Comparison of ENCODE assay signal across 31 cellular contexts in the genomic region with DNA sequence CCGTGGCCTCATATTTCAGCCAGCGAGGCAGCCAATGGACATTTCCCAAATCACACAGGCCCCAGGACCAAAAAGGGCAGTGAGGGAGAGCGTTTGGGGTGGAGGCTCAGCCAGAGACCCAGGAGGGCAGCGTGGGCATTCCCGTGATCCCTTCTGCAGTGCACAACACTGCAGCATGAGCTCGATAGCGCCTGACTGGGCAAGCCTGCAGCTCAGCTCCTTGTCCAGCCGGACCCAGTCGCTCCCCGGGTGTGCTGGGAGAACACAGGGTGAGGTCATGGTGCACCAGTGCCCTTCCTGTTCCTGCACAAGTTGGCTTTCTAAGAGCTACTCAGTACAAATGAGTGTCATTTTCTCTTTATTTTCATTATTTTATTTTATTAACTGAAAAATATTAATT. TPM values are rescaled to one million over a fixed set of nuclear protein-coding genes. Genes with fewer than 3 reads are reported as not detected.
"Had no signal": no experiment of that assay in that cellular context is flagged by ENCODE, and none has a peak within 500 bp of the region (broad histone marks: within the 10 kb centered on the region; RNA-seq: fewer than 3 reads in every experiment).

No MANE protein-coding gene starts in this region.

- H3K36me3 Mint-ChIP-seq: immature natural killer cell; memory B cell; naive B cell; natural killer cell treated with Interleukin-12 subunit alpha and Interleukin-12 subunit beta and Interleukin-15 and Interleukin-18, amount 100 ng/mL, for 72 hours; stimulated activated effector memory CD8-positive, alpha-beta T cell treated with anti-CD3 and anti-CD28 coated beads, Interleukin-12 subunit alpha, Interleukin-12 subunit beta, amount 100 ng/mL, for 72 hours had no signal

- H3K27ac Mint-ChIP-seq: immature natural killer cell; memory B cell; naive B cell; natural killer cell treated with Interleukin-12 subunit alpha and Interleukin-12 subunit beta and Interleukin-15 and Interleukin-18, amount 100 ng/mL, for 72 hours; stimulated activated effector memory CD8-positive, alpha-beta T cell treated with anti-CD3 and anti-CD28 coated beads, Interleukin-12 subunit alpha, Interleukin-12 subunit beta, amount 100 ng/mL, for 72 hours had no signal

- H3K4me1 Mint-ChIP-seq: immature natural killer cell, memory B cell, neural crest cell had no signal

- DNase-seq: cerebellar nuclear complex; dorsolateral prefrontal cortex; effector CD8-positive, alpha-beta T cell; esophagus squamous epithelium; foreskin melanocyte; glutamatergic neuron; heart right ventricle; hippocampal formation; immature natural killer cell; kidney glomerular epithelial cell; naive B cell; stimulated activated CD4-positive, alpha-beta T cell treated with anti-CD3 and anti-CD28 coated beads, Interleukin-2, amount 100 ng/mL, for 24 hours; stimulated activated CD4-positive, alpha-beta T cell treated with anti-CD3 and anti-CD28 coated beads, Interleukin-4, amount 100 ng/mL, for 24 hours; stimulated activated naive CD4-positive, alpha-beta T cell treated with Interleukin-2 at 50 U/mL for 16 hours; stomach; thyroid gland; trophoblast cell had no signal

- H3K4me3 Mint-ChIP-seq: immature natural killer cell; memory B cell; naive B cell; natural killer cell treated with Interleukin-12 subunit alpha and Interleukin-12 subunit beta and Interleukin-15 and Interleukin-18, amount 100 ng/mL, for 72 hours; neural crest cell; stimulated activated effector memory CD8-positive, alpha-beta T cell treated with anti-CD3 and anti-CD28 coated beads, Interleukin-12 subunit alpha, Interleukin-12 subunit beta, amount 100 ng/mL, for 72 hours had no signal

- H3K9me3 Mint-ChIP-seq: immature natural killer cell; memory B cell; natural killer cell treated with Interleukin-12 subunit alpha and Interleukin-12 subunit beta and Interleukin-15 and Interleukin-18, amount 100 ng/mL, for 72 hours; neural crest cell; stimulated activated effector memory CD8-positive, alpha-beta T cell treated with anti-CD3 and anti-CD28 coated beads, Interleukin-12 subunit alpha, Interleukin-12 subunit beta, amount 100 ng/mL, for 72 hours had no signal

RNA-seq across cellular contexts. Expression of a gene that starts 5.9 kb away (rescaled TPM):
- total RNA-seq: endothelial cell of umbilical vein; epithelial cell of proximal tubule; esophagus squamous epithelium; heart right ventricle; liver; lung; mononuclear cell; natural killer cell treated with Interleukin-12 subunit alpha and Interleukin-12 subunit beta and Interleukin-15 and Interleukin-18, amount 100 ng/mL, for 72 hours; neural crest cell; osteoblast; right atrium auricular region; sciatic nerve; stomach; subcutaneous adipose tissue had no signal

RNA-seq across cellular contexts. Expression of a gene that starts 39.6 kb away (rescaled TPM):
- total RNA-seq: endothelial cell of umbilical vein; epithelial cell of proximal tubule; heart right ventricle; lung; mononuclear cell; natural killer cell treated with Interleukin-12 subunit alpha and Interleukin-12 subunit beta and Interleukin-15 and Interleukin-18, amount 100 ng/mL, for 72 hours; neural crest cell; osteoblast; right atrium auricular region; sciatic nerve; subcutaneous adipose tissue; temporal lobe; thyroid gland had no signal
